8 cellular contexts compared by ENCODE assay signal in genomic region chr12:111405856-111406473, GRCh38. TPM values are rescaled to one million over a fixed set of nuclear protein-coding genes. Genes with fewer than 3 reads are reported as not detected.
DNase-seq lines count a peak whose midpoint lies in the region; ATAC-seq and TF ChIP-seq lines count a peak whose summit lies in the region.

SH2B3 (plus strand) TSS chr12:111405923; CDS start chr12:111418146, 12,223 bp downstream.

- H3F3A ChIP-seq in Loucy (ENCODE audit: low read depth) = no peaks in the 10 kb centered on the region

- peak within 1 kb of the TSS; percentile 81 for H4K91ac ChIP-seq in trophoblast cell (ENCODE audit: low read depth, low read length)

- H3K4me1 ChIP-seq in Loucy (ENCODE audit: insufficient read depth, low read length, poor library complexity, severe bottlenecking) (peaks cover 51% of the 10 kb centered on the region), trophoblast cell (ENCODE audit: control insufficient read depth in 1 of 2, insufficient read depth in 2 of 2, low read length in 2 of 2) (peaks cover 18 to 34% of the 10 kb centered on the region in 2 experiments)

- TF ChIP-seq CTCF in C4-2B (conservative IDR thresholded peaks at IDR 0.05) (no peak), Loucy (conservative IDR thresholded peaks at IDR 0.05; ENCODE audit: low read length) (no peak), fibroblast of villous mesenchyme (IDR thresholded peaks at IDR 0.05; ENCODE audit: insufficient read depth, low read depth, low read length) (no peak)

- H3K79me1 ChIP-seq in trophoblast cell (ENCODE audit: low read length) = peaks cover 5% of the 10 kb centered on the region

- peak; percentile 70 for DNase-seq in activated T-helper 1 cell treated with Interleukin-2 at 50 U/mL for 16 hours (ENCODE audit: low read depth)
- no peak for DNase-seq in fibroblast of villous mesenchyme (ENCODE audit: low read depth)
- no peak for DNase-seq in trophoblast cell
- DNase-seq in MV-4-11 (lab: John Stamatoyannopoulos, UW) = no peak
- no peak for DNase-seq in SW480 (ENCODE audit: low spot score)

- H2BK120ac ChIP-seq in trophoblast cell (ENCODE audit: insufficient read depth, low read length, poor library complexity) = peak within 1 kb of the TSS; percentile 13

- H4K8ac ChIP-seq in trophoblast cell (ENCODE audit: low read depth, low read length) = peak within 1 kb of the TSS; percentile 49

- peak; percentile 0 for ATAC-seq in GM21367 (IDR thresholded peaks at IDR 0.05; ENCODE audit: unreplicated experiment)

- H3K27me3 ChIP-seq in Loucy (ENCODE audit: insufficient read depth, low read length, poor library complexity, severe bottlenecking) (peaks cover 9% of the 10 kb centered on the region), trophoblast cell (ENCODE audit: insufficient read depth, low read length) (no peaks in the 10 kb centered on the region)

- H3K4ac ChIP-seq in trophoblast cell (ENCODE audit: low read depth, low read length) = peak within 1 kb of the TSS; percentile 35

- peaks cover 51% of the 10 kb centered on the region for H3K79me2 ChIP-seq in Loucy (ENCODE audit: insufficient read depth, low read length)
- peaks cover 6% of the 10 kb centered on the region for H3K79me2 ChIP-seq in trophoblast cell (ENCODE audit: control insufficient read depth, insufficient read depth, low read length, poor library complexity)

- H3K27ac ChIP-seq in C4-2B (peak within 1 kb of the TSS; percentile 70), trophoblast cell (ENCODE audit: low read depth, low read length) (no peak within 1 kb of the TSS)

- no peaks in the 10 kb centered on the region for H3K9me2 ChIP-seq in Loucy (replicated peaks; ENCODE audit: low read depth, low read length)

- H3K4me3 ChIP-seq in Loucy (ENCODE audit: low read length, poor library complexity, severe bottlenecking) = peak within 1 kb of the TSS; percentile 97
- peak within 1 kb of the TSS; percentile 82 for H3K4me3 ChIP-seq in fibroblast of villous mesenchyme (ENCODE audit: low read depth, low read length)
- peak within 1 kb of the TSS; percentile 74 for H3K4me3 ChIP-seq in trophoblast cell (ENCODE audit: low read depth, low read length)

- no peak within 1 kb of the TSS for H3K23ac ChIP-seq in trophoblast cell (ENCODE audit: low read length)

- peak within 1 kb of the TSS; percentile 2 for H2AK5ac ChIP-seq in trophoblast cell (ENCODE audit: low read length)

- peak within 1 kb of the TSS; percentile 17 for H4K12ac ChIP-seq in trophoblast cell (ENCODE audit: low read depth, low read length)

- H3K36me3 ChIP-seq in Loucy (ENCODE audit: insufficient read depth, low read length) = no peaks in the 10 kb centered on the region
- H3K36me3 ChIP-seq in trophoblast cell (ENCODE audit: control insufficient read depth in 1 of 2, insufficient read depth in 2 of 2, low read length in 2 of 2) = no peaks in the 10 kb centered on the region

- peak within 1 kb of the TSS; percentile 20 for H3K18ac ChIP-seq in trophoblast cell (ENCODE audit: low read length)

- peaks cover 47% of the 10 kb centered on the region for H4K20me1 ChIP-seq in Loucy (ENCODE audit: insufficient read depth, low read length, poor library complexity, severe bottlenecking)

- no CpG with 5 or more reads among the region's 80 CpGs for WGBS in trophoblast cell (ENCODE audit: extremely low coverage, insufficient coverage, insufficient read length)

- H2AFZ ChIP-seq in Loucy (ENCODE audit: low read length) (peak within 1 kb of the TSS; percentile 65; the same call in 1 of the 2 replicates), trophoblast cell (ENCODE audit: insufficient read depth, low read length, poor library complexity) (peak within 1 kb of the TSS; percentile 20)

- H2BK12ac ChIP-seq in trophoblast cell (ENCODE audit: low read length) = peak within 1 kb of the TSS; percentile 37

- peak within 1 kb of the TSS; percentile 99 for H3K4me2 ChIP-seq in Loucy (ENCODE audit: low read depth, low read length, poor library complexity, severe bottlenecking)
- peak within 1 kb of the TSS; percentile 87 for H3K4me2 ChIP-seq in trophoblast cell (ENCODE audit: low read length)

- no peak within 1 kb of the TSS for H2BK5ac ChIP-seq in trophoblast cell (ENCODE audit: low read depth, low read length, poor library complexity)

- peak within 1 kb of the TSS; percentile 15 for H3K14ac ChIP-seq in trophoblast cell (ENCODE audit: low read length)

- H3K9ac ChIP-seq in Loucy (ENCODE audit: low read depth, low read length, poor library complexity, severe bottlenecking) (peak within 1 kb of the TSS; percentile 99), trophoblast cell (ENCODE audit: low read length) (peak within 1 kb of the TSS; percentile 63)

- no peaks in the 10 kb centered on the region for H3K9me3 ChIP-seq in Loucy (ENCODE audit: insufficient read depth, low read depth, low read length)
- peaks cover 2% of the 10 kb centered on the region for H3K9me3 ChIP-seq in trophoblast cell (ENCODE audit: insufficient read depth, low read depth, low read length)

RNA-seq across cellular contexts. Expression of gene SH2B3, which starts in this region (rescaled TPM):
- 42.7 and 60.2 TPM in 2 replicates for total RNA-seq in fibroblast of villous mesenchyme
- polyA plus RNA-seq in trophoblast cell (2013) = 5.1 and 5.4 TPM in 2 replicates
